In genomic region chr2:240579771-240580614, GRCh38 we compare ENCODE assay signal across 8 cellular contexts. TPM values are rescaled to one million over a fixed set of nuclear protein-coding genes. Genes with fewer than 3 reads are reported as not detected.
DNase-seq lines count a peak whose midpoint lies in the region; ATAC-seq, FAIRE-seq and TF ChIP-seq lines count a peak whose summit lies in the region.

No MANE protein-coding gene starts in this region.

- ATAC-seq in mucosa of descending colon (peak; percentile 87), HG02884 (IDR thresholded peaks at IDR 0.05; ENCODE audit: unreplicated experiment) (no peak)

- 49 to 62% methylated on average over 26 to 27 of the region's 27 CpGs for WGBS in thyroid gland, 2 donors

- H3K27ac ChIP-seq in WERI-Rb-1 (no peak overlapping the region), thyroid gland (peak overlapping the region in 2 of 3 donors; percentile 55 to 67)

- H3K36me3 ChIP-seq in WERI-Rb-1 (peaks cover 24% of the 10 kb centered on the region), bronchial epithelial cell (ENCODE audit: control insufficient read depth, insufficient read depth, low read length) (peaks cover 15% of the 10 kb centered on the region), mucosa of descending colon (ENCODE audit: low read depth) (peaks cover 3% of the 10 kb centered on the region), thyroid gland (peaks cover 19 to 31% of the 10 kb centered on the region in 2 donors)

- no peak for TF ChIP-seq POLR2A in thyroid gland (IDR thresholded peaks at IDR 0.05)

- H3K4me1 ChIP-seq in mucosa of descending colon (ENCODE audit: low read depth) (peaks cover 18% of the 10 kb centered on the region), thyroid gland (peaks cover 19 to 30% of the 10 kb centered on the region in 2 donors)

- DNase-seq in GF-D8 (lab: John Stamatoyannopoulos, UW) (peak; percentile 90), KBM-7 (peak; percentile 72), WERI-Rb-1 (peak; percentile 53), bronchial epithelial cell (ENCODE audit: low read depth) (peak; percentile 83), mucosa of descending colon (peak; percentile 80 to 86 (median 82)), thyroid gland (peak; percentile 66 to 77), 8988T (no peak)

- H3K9me3 ChIP-seq in WERI-Rb-1 (ENCODE audit: severe bottlenecking) (no peaks in the 10 kb centered on the region), mucosa of descending colon (no peaks in the 10 kb centered on the region), thyroid gland (no peaks in the 10 kb centered on the region)

- H3K4me3 ChIP-seq in WERI-Rb-1 (ENCODE audit: low read depth, low read length) (no peak overlapping the region), bronchial epithelial cell (ENCODE audit: low read depth, low read length) (no peak overlapping the region), mucosa of descending colon (no peak overlapping the region), thyroid gland (replicated peaks in 1 of 3) (no peak overlapping the region)

- peak; percentile 71 for TF ChIP-seq CTCF in WERI-Rb-1 (IDR thresholded peaks at IDR 0.05; ENCODE audit: low read depth, low read length)
- TF ChIP-seq CTCF in bronchial epithelial cell (IDR thresholded peaks at IDR 0.05; ENCODE audit: insufficient read depth, low read length, severe bottlenecking): peak; percentile 61
- peak; percentile 55 for TF ChIP-seq CTCF in mucosa of descending colon (IDR thresholded peaks at IDR 0.05)
- peak in 4 of 6 experiments; percentile 14 to 43 (median 31) for TF ChIP-seq CTCF in thyroid gland (IDR thresholded peaks at IDR 0.05)

- intact Hi-C loops in mucosa of descending colon (cut with DNase I, micrococcal nuclease) (no loop called here), thyroid gland (cut with DNase I) (no loop called here)

- peak; percentile 98 for FAIRE-seq in bronchial epithelial cell (lab: Jason Lieb, UNC)

- in situ Hi-C loops in KBM-7 (cut with MboI; ENCODE audit: low pct_unique_long_range_greater_than_20kb, low sequenced_read_pairs): no loop called here

- no peaks in the 10 kb centered on the region for H3K27me3 ChIP-seq in WERI-Rb-1 (ENCODE audit: insufficient read depth, low read depth, severe bottlenecking)
- no peaks in the 10 kb centered on the region for H3K27me3 ChIP-seq in bronchial epithelial cell (ENCODE audit: control insufficient read depth, insufficient read depth, low read length)
- no peaks in the 10 kb centered on the region for H3K27me3 ChIP-seq in thyroid gland

RNA-seq across cellular contexts. Expression of gene CAPN10, which starts 6.5 kb away (rescaled TPM):
- total RNA-seq in bronchial epithelial cell (13.4 and 22.4 TPM in 2 replicates), mucosa of descending colon (10 to 100 TPM; 34.0 to 55.5 (median 40.4) TPM), thyroid gland (10 to 100 TPM; 19.3 to 25.3 (median 21.7) TPM)

RNA-seq across cellular contexts. Expression of gene RNPEPL1, which starts 11.7 kb away (rescaled TPM):
- total RNA-seq in bronchial epithelial cell (10.8 and 12.3 TPM in 2 replicates), mucosa of descending colon (100 to 1,000 TPM in 1 of 3 donors, 10 to 100 TPM in 2; 76.4 to 119 (median 76.9) TPM), thyroid gland (10 to 100 TPM; 20.0 to 45.5 (median 37.3) TPM)

RNA-seq across cellular contexts. Expression of gene DUSP28, which starts 19.8 kb away (rescaled TPM):
- 1.9 and 2.1 TPM in 2 replicates for total RNA-seq in bronchial epithelial cell
- 1 to 10 TPM; 3.5 to 5.3 (median 4.3) TPM for total RNA-seq in mucosa of descending colon
- 10 to 100 TPM in 1 of 4 donors, 1 to 10 TPM in 3; 6.6 to 12.5 (median 9.2) TPM for total RNA-seq in thyroid gland

RNA-seq across cellular contexts. Expression of gene ANKMY1, which starts 22.2 kb away (rescaled TPM):
- total RNA-seq in bronchial epithelial cell (10.8 and 15.8 TPM in 2 replicates), mucosa of descending colon (10 to 100 TPM; 23.0 to 32.7 (median 23.5) TPM), thyroid gland (10 to 100 TPM; 17.4 to 24.7 (median 21.0) TPM)

RNA-seq across cellular contexts. Expression of gene GPR35, which starts 45.3 kb away (rescaled TPM):
- 0.26 and 0.38 TPM in 2 replicates for total RNA-seq in bronchial epithelial cell
- 100 to 1,000 TPM in 1 of 3 donors, 10 to 100 TPM in 2; 47.1 to 132 (median 76.8) TPM for total RNA-seq in mucosa of descending colon
- total RNA-seq in thyroid gland: 1 to 10 TPM in 2 of 4 donors, under 1 TPM in 2; 0.29 to 1.7 (median 1.0) TPM
